Comparison of ENCODE assay signal across 13 cellular contexts in the genomic region with DNA sequence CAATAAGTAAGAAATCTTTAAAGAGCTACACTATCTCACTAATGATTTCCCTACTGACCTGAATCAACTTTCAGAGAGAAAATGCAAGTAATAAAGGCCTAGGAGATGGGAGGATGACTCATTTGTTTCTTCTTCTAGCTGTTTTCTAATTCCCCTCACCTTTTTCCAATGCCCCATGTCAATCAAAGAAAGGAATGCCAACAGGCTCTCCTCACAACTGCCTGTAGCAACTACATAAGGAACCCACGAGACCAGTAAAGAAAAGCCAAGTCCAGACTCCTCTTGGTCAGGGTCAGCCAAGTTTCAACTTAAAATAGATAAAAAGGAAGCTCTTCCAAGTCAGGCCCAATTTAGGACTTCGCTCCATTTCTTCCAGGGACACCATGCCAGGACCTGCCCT.
DNase-seq lines count a peak whose midpoint lies in the region; ATAC-seq and TF ChIP-seq lines count a peak whose summit lies in the region.
"Had no signal": no experiment of that assay in that cellular context is flagged by ENCODE, and none has a peak within 500 bp of the region (broad histone marks: within the 10 kb centered on the region; RNA-seq: fewer than 3 reads in every experiment).

No MANE protein-coding gene starts in this region.

- peak overlapping the region; percentile 62 to 68 (median 64) for H3K27ac ChIP-seq in esophagus muscularis mucosa (replicated peaks in 1 of 4)
- H3K27ac ChIP-seq: 22Rv1, KMS-11, parathyroid adenoma, thyroid gland had no signal

- no peak overlapping the region for H3K4me3 ChIP-seq in esophagus muscularis mucosa
- H3K4me3 ChIP-seq: thyroid gland had no signal

- DNase-seq in DMS53 (lab: John Stamatoyannopoulos, UW) = peak; percentile 7
- DNase-seq in DMS53 treated with DMSO at 0.1 percent for 48 hours (lab: John Stamatoyannopoulos, UW; ENCODE audit: unreplicated experiment) = no peak
- no peak for DNase-seq in T-helper 17 cell
- DNase-seq in esophagus muscularis mucosa (ENCODE audit: extremely low spot score) = no peak
- peak; percentile 87 for DNase-seq in renal cortical epithelial cell (ENCODE audit: low read depth)
- DNase-seq in HUDEP-2 (lab: John Stamatoyannopoulos, UW; ENCODE audit: unreplicated experiment in 76 of 76) = no peak
- DNase-seq in foreskin melanocyte = no peak
- DNase-seq: activated CD4-positive, alpha-beta T cell treated with anti-CD3 and anti-CD28 coated beads, Interleukin-2, amount 50 U/mL, for 48 hours; thyroid gland had no signal

- TF ChIP-seq CTCF in esophagus muscularis mucosa (IDR thresholded peaks at IDR 0.05) = no peak

- WGBS in esophagus muscularis mucosa = 30% methylated on average over 2 of the region's 2 CpGs

- H3K4me1 ChIP-seq in esophagus muscularis mucosa = peaks cover 26 to 55% (median 42%) of the 10 kb centered on the region in 4 donors
- H3K4me1 ChIP-seq: parathyroid adenoma had no signal

- H3K36me3 Mint-ChIP-seq in T-helper 17 cell (ENCODE audit: low read depth) = peaks cover 2% of the 10 kb centered on the region

- H3K27me3 Mint-ChIP-seq in T-helper 17 cell = no peaks in the 10 kb centered on the region

- peak overlapping the region; percentile 98 for H3K27ac Mint-ChIP-seq in T-helper 17 cell

- H3K4me1 Mint-ChIP-seq in T-helper 17 cell = peaks cover 71% of the 10 kb centered on the region

- no peak for TF ChIP-seq EP300 in esophagus muscularis mucosa (IDR thresholded peaks at IDR 0.05)

- intact Hi-C loops in esophagus muscularis mucosa (cut with DNase I) = no loop called here

- no peak for TF ChIP-seq POLR2A in esophagus muscularis mucosa (IDR thresholded peaks at IDR 0.05; ENCODE audit: low read depth)

- H3K9me3 ChIP-seq in T-helper 17 cell (ENCODE audit: control insufficient read depth, low read length, poor library complexity, severe bottlenecking) = no peaks in the 10 kb centered on the region
- no peaks in the 10 kb centered on the region for H3K9me3 ChIP-seq in esophagus muscularis mucosa
- H3K9me3 ChIP-seq: thyroid gland had no signal

- no peak overlapping the region for H3K4me3 Mint-ChIP-seq in T-helper 17 cell

- no peaks in the 10 kb centered on the region for H3K36me3 ChIP-seq in esophagus muscularis mucosa
- H3K36me3 ChIP-seq: thyroid gland had no signal

- H3K27me3 ChIP-seq in esophagus muscularis mucosa = no peaks in the 10 kb centered on the region
- H3K27me3 ChIP-seq: thyroid gland had no signal

- ATAC-seq in T-helper 17 cell (no peak), HG03378 (IDR thresholded peaks at IDR 0.05; ENCODE audit: unreplicated experiment) (no peak)

Comparison
In these comparisons a context has a peak if more than half of its experiments do, and no peak if none do; other contexts are left out.
1. DNase-seq: peak in DMS53 (single experiment) and renal cortical epithelial cell (single experiment); none in DMS53 treated with DMSO at 0.1 percent for 48 hours (single experiment), T-helper 17 cell (0 of 3), esophagus muscularis mucosa (single experiment), HUDEP-2 (0 of 76) and foreskin melanocyte (single experiment).